In the genomic region with DNA sequence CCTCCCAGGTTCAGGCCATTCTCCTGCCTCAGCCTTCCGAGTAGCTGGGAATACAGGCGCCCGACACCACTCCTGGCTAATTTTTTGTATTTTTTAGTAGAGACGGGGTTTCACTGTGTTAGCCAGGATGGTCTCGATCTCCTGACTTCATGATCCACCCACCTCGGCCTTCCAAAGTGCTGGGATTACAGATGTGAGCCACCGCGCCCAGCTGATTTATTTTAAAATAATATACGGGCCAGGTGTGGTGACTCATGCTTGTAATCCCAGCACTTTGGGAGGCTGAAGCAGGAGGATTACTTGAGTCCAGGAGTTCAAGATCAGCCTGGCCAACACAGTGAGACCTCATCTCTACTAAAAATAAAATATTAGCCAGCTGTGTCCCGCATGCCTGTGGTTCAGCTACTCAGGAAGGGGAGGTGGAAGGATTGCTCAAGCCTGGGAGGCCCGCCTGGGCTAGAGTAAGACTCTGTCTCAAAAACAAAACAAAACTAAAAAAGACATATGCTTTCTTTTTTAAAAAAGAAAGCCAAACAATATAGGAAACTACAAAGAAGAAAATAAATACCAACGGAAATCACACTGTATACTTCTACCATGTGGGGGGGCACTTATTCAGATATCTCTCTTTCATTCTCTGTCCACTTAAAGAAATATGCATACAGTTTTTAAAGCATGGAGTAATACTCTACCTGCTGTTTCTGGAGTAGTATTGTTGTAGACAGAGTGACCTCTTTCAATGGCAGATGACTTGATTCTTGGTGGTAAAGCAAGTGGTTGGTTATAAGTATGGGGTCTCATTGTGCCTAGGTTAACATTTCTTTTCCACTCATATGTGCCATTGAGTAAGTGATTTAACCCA, we compare ENCODE assay signal across 1 cellular context.
TF ChIP-seq lines count a peak whose summit lies in the region.

No MANE protein-coding gene starts in this region.

TF ChIP-seq in HepG2, 621 proteins besides CTCF, POLR2A, EP300 and RAD21 (continued from another document and continues in another):
- TF ChIP-seq, protein P1, sequence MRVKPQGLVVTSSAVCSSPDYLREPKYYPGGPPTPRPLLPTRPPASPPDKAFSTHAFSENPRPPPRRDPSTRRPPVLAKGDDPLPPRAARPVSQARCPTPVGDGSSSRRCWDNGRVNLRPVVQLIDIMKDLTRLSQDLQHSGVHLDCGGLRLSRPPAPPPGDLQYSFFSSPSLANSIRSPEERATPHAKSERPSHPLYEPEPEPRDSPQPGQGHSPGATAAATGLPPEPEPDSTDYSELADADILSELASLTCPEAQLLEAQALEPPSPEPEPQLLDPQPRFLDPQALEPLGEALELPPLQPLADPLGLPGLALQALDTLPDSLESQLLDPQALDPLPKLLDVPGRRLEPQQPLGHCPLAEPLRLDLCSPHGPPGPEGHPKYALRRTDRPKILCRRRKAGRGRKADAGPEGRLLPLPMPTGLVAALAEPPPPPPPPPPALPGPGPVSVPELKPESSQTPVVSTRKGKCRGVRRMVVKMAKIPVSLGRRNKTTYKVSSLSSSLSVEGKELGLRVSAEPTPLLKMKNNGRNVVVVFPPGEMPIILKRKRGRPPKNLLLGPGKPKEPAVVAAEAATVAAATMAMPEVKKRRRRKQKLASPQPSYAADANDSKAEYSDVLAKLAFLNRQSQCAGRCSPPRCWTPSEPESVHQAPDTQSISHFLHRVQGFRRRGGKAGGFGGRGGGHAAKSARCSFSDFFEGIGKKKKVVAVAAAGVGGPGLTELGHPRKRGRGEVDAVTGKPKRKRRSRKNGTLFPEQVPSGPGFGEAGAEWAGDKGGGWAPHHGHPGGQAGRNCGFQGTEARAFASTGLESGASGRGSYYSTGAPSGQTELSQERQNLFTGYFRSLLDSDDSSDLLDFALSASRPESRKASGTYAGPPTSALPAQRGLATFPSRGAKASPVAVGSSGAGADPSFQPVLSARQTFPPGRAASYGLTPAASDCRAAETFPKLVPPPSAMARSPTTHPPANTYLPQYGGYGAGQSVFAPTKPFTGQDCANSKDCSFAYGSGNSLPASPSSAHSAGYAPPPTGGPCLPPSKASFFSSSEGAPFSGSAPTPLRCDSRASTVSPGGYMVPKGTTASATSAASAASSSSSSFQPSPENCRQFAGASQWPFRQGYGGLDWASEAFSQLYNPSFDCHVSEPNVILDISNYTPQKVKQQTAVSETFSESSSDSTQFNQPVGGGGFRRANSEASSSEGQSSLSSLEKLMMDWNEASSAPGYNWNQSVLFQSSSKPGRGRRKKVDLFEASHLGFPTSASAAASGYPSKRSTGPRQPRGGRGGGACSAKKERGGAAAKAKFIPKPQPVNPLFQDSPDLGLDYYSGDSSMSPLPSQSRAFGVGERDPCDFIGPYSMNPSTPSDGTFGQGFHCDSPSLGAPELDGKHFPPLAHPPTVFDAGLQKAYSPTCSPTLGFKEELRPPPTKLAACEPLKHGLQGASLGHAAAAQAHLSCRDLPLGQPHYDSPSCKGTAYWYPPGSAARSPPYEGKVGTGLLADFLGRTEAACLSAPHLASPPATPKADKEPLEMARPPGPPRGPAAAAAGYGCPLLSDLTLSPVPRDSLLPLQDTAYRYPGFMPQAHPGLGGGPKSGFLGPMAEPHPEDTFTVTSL (CRISPR knock-in tag; IDR thresholded peaks at IDR 0.05; ENCODE audit: borderline replicate concordance) = no peak
- no peak; the same call in 1 of the 2 replicates for TF ChIP-seq BRCA1 (CRISPR knock-in tag; IDR thresholded peaks at IDR 0.05)
- no peak for TF ChIP-seq ZNF251 (CRISPR knock-in tag; IDR thresholded peaks at IDR 0.05)
- no peak for TF ChIP-seq ZNF383 (CRISPR knock-in tag; IDR thresholded peaks at IDR 0.05; ENCODE audit: borderline replicate concordance)
- TF ChIP-seq PHF5A (CRISPR knock-in tag; IDR thresholded peaks at IDR 0.05; ENCODE audit: low read depth, unreplicated experiment) = peak; percentile 42
- TF ChIP-seq ZNF350 (CRISPR knock-in tag; IDR thresholded peaks at IDR 0.05; ENCODE audit: borderline replicate concordance, low read depth) = peak; percentile 56; the same call in 1 of the 2 replicates
- TF ChIP-seq ZIK1 (CRISPR knock-in tag; IDR thresholded peaks at IDR 0.05; ENCODE audit: borderline replicate concordance, low read depth) = 0 out of 2 replicates have a peak, but pooled peaks have one; percentile 42
- TF ChIP-seq SIX1 (CRISPR knock-in tag; IDR thresholded peaks at IDR 0.05; ENCODE audit: borderline replicate concordance) = no peak
- TF ChIP-seq, protein P2, sequence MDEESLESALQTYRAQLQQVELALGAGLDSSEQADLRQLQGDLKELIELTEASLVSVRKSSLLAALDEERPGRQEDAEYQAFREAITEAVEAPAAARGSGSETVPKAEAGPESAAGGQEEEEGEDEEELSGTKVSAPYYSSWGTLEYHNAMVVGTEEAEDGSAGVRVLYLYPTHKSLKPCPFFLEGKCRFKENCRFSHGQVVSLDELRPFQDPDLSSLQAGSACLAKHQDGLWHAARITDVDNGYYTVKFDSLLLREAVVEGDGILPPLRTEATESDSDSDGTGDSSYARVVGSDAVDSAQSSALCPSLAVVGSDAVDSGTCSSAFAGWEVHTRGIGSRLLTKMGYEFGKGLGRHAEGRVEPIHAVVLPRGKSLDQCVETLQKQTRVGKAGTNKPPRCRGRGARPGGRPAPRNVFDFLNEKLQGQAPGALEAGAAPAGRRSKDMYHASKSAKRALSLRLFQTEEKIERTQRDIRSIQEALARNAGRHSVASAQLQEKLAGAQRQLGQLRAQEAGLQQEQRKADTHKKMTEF (CRISPR knock-in tag; IDR thresholded peaks at IDR 0.05) = peak; percentile 34; the same call in 1 of the 2 replicates
- TF ChIP-seq ZFP62 (CRISPR knock-in tag; IDR thresholded peaks at IDR 0.05) = no peak
- TF ChIP-seq NR1H2 (CRISPR knock-in tag; IDR thresholded peaks at IDR 0.05; ENCODE audit: borderline replicate concordance, low read depth) = no peak
- no peak for TF ChIP-seq ZNF431 (CRISPR knock-in tag; IDR thresholded peaks at IDR 0.05; ENCODE audit: borderline replicate concordance, low read depth)
- no peak for TF ChIP-seq SMARCC2 (IDR thresholded peaks at IDR 0.05)
- TF ChIP-seq CAMTA2 (CRISPR knock-in tag; IDR thresholded peaks at IDR 0.05; ENCODE audit: borderline replicate concordance) = no peak
- TF ChIP-seq ZNF205 (CRISPR knock-in tag; IDR thresholded peaks at IDR 0.05) = no peak
- no peak for TF ChIP-seq SRSF9 (IDR thresholded peaks at IDR 0.05; ENCODE audit: borderline replicate concordance, insufficient read depth, low read depth, low read length, poor library complexity, severe bottlenecking)
- no peak for TF ChIP-seq ZNF234 (CRISPR knock-in tag; conservative IDR thresholded peaks at IDR 0.05)
- TF ChIP-seq, protein P3, sequence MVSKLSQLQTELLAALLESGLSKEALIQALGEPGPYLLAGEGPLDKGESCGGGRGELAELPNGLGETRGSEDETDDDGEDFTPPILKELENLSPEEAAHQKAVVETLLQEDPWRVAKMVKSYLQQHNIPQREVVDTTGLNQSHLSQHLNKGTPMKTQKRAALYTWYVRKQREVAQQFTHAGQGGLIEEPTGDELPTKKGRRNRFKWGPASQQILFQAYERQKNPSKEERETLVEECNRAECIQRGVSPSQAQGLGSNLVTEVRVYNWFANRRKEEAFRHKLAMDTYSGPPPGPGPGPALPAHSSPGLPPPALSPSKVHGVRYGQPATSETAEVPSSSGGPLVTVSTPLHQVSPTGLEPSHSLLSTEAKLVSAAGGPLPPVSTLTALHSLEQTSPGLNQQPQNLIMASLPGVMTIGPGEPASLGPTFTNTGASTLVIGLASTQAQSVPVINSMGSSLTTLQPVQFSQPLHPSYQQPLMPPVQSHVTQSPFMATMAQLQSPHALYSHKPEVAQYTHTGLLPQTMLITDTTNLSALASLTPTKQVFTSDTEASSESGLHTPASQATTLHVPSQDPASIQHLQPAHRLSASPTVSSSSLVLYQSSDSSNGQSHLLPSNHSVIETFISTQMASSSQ (IDR thresholded peaks at IDR 0.05; ENCODE audit: low read depth) = peak; percentile 80
- TF ChIP-seq, protein P3 (CRISPR knock-in tag; IDR thresholded peaks at IDR 0.05; ENCODE audit: borderline replicate concordance) = peak; percentile 84; the same call in 1 of the 2 replicates
- no peak for TF ChIP-seq ZBTB8A (CRISPR knock-in tag; IDR thresholded peaks at IDR 0.05; ENCODE audit: borderline replicate concordance, low read depth)
- TF ChIP-seq, protein P4, sequence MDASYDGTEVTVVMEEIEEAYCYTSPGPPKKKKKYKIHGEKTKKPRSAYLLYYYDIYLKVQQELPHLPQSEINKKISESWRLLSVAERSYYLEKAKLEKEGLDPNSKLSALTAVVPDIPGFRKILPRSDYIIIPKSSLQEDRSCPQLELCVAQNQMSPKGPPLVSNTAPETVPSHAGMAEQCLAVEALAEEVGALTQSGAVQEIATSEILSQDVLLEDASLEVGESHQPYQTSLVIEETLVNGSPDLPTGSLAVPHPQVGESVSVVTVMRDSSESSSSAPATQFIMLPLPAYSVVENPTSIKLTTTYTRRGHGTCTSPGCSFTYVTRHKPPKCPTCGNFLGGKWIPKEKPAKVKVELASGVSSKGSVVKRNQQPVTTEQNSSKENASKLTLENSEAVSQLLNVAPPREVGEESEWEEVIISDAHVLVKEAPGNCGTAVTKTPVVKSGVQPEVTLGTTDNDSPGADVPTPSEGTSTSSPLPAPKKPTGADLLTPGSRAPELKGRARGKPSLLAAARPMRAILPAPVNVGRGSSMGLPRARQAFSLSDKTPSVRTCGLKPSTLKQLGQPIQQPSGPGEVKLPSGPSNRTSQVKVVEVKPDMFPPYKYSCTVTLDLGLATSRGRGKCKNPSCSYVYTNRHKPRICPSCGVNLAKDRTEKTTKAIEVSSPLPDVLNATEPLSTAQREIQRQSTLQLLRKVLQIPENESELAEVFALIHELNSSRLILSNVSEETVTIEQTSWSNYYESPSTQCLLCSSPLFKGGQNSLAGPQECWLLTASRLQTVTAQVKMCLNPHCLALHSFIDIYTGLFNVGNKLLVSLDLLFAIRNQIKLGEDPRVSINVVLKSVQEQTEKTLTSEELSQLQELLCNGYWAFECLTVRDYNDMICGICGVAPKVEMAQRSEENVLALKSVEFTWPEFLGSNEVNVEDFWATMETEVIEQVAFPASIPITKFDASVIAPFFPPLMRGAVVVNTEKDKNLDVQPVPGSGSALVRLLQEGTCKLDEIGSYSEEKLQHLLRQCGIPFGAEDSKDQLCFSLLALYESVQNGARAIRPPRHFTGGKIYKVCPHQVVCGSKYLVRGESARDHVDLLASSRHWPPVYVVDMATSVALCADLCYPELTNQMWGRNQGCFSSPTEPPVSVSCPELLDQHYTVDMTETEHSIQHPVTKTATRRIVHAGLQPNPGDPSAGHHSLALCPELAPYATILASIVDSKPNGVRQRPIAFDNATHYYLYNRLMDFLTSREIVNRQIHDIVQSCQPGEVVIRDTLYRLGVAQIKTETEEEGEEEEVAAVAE (CRISPR knock-in tag; IDR thresholded peaks at IDR 0.05; ENCODE audit: borderline replicate concordance) = no peak
- TF ChIP-seq, protein P5, sequence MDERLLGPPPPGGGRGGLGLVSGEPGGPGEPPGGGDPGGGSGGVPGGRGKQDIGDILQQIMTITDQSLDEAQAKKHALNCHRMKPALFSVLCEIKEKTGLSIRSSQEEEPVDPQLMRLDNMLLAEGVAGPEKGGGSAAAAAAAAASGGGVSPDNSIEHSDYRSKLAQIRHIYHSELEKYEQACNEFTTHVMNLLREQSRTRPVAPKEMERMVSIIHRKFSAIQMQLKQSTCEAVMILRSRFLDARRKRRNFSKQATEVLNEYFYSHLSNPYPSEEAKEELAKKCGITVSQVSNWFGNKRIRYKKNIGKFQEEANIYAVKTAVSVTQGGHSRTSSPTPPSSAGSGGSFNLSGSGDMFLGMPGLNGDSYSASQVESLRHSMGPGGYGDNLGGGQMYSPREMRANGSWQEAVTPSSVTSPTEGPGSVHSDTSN (CRISPR knock-in tag; IDR thresholded peaks at IDR 0.05) = no peak
- no peak for TF ChIP-seq ZNF891 (CRISPR knock-in tag; IDR thresholded peaks at IDR 0.05)
- TF ChIP-seq ELF4 (CRISPR knock-in tag; IDR thresholded peaks at IDR 0.05; ENCODE audit: borderline replicate concordance) = no peak
- no peak for TF ChIP-seq KLF12 (CRISPR knock-in tag; IDR thresholded peaks at IDR 0.05; ENCODE audit: borderline replicate concordance)
- TF ChIP-seq NFE2 (CRISPR knock-in tag; IDR thresholded peaks at IDR 0.05) = no peak
- no peak for TF ChIP-seq ZNF451 (CRISPR knock-in tag; IDR thresholded peaks at IDR 0.05)
- no peak for TF ChIP-seq MAFG (CRISPR knock-in tag; IDR thresholded peaks at IDR 0.05)
- TF ChIP-seq ZFP82 (CRISPR knock-in tag; IDR thresholded peaks at IDR 0.05; ENCODE audit: borderline replicate concordance) = no peak
- TF ChIP-seq, protein P6, sequence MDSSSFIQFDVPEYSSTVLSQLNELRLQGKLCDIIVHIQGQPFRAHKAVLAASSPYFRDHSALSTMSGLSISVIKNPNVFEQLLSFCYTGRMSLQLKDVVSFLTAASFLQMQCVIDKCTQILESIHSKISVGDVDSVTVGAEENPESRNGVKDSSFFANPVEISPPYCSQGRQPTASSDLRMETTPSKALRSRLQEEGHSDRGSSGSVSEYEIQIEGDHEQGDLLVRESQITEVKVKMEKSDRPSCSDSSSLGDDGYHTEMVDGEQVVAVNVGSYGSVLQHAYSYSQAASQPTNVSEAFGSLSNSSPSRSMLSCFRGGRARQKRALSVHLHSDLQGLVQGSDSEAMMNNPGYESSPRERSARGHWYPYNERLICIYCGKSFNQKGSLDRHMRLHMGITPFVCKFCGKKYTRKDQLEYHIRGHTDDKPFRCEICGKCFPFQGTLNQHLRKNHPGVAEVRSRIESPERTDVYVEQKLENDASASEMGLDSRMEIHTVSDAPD (CRISPR knock-in tag; IDR thresholded peaks at IDR 0.05) = peak; percentile 48; the same call in 1 of the 2 replicates
- TF ChIP-seq ZNF382 (CRISPR knock-in tag; IDR thresholded peaks at IDR 0.05; ENCODE audit: borderline replicate concordance) = no peak
